In the genomic region with DNA sequence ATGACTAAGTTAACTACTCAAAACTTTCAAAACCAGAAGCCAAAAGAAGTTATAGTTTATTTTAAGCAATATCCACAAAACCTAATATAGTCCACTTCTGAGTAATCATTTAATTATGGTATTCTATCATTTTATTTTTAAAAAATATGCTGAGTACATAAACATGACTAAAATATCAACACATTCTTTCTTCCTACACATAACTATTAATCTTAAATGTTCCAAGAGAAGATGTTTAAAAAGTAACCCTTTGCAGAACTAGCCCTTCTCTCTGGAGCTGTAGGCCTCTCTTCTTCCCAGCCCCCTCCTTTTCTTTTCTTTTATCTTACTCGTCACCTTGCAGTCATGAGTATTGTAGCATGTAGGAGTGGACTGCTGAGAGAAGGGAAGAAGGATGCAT, we compare ENCODE assay signal across 14 cellular contexts.
DNase-seq lines count a peak whose midpoint lies in the region; ATAC-seq and TF ChIP-seq lines count a peak whose summit lies in the region.
"Had no signal": no experiment of that assay in that cellular context is flagged by ENCODE, and none has a peak within 500 bp of the region (broad histone marks: within the 10 kb centered on the region; RNA-seq: fewer than 3 reads in every experiment).

No MANE protein-coding gene starts in this region.

- H3K9me3 ChIP-seq in GM23248 (ENCODE audit: low read depth) (no peaks in the 10 kb centered on the region), fibroblast of lung (ENCODE audit: control insufficient read depth, insufficient read depth, low read depth, low read length) (no peaks in the 10 kb centered on the region), neuronal stem cell (replicated peaks in 1 of 2; ENCODE audit: control insufficient read depth in 2 of 2, insufficient read depth in 1 of 2, low read depth in 1 of 2, low read length in 2 of 2) (no peaks in the 10 kb centered on the region)
- H3K9me3 ChIP-seq: BLaER1 had no signal

- no peak for TF ChIP-seq CTCF in fibroblast of lung (conservative IDR thresholded peaks at IDR 0.05 in 1 of 2, IDR thresholded peaks at IDR 0.05 in 1 of 2; ENCODE audit: low read depth in 1 of 2, low read length in 2 of 2)

- ATAC-seq in GM19324 (IDR thresholded peaks at IDR 0.05; ENCODE audit: low FRiP score, unreplicated experiment), result no peak
- ATAC-seq: GM12878 had no signal

- no peaks in the 10 kb centered on the region for H3K79me2 ChIP-seq in GM23248 (ENCODE audit: insufficient read depth)
- H3K79me2 ChIP-seq in fibroblast of lung (ENCODE audit: control insufficient read depth, insufficient read depth, low read length), result no peaks in the 10 kb centered on the region

- DNase-seq in GM23248 (peak; percentile 3), fibroblast of lung (ENCODE audit: low read depth in 2 of 2) (peak in 1 of 2 donors; percentile 60), neuronal stem cell (ENCODE audit: low spot score) (no peak), globus pallidus (ENCODE audit: low spot score) (no peak), dermis blood vessel endothelial cell (no peak)
- no peak for DNase-seq in effector CD4-positive, alpha-beta T cell
- DNase-seq: MV-4-11, NCI-H1436, NCI-H2081, NCI-H524, SIG-M5 had no signal

- H3K36me3 ChIP-seq in GM23248 (ENCODE audit: low read depth) (no peaks in the 10 kb centered on the region), fibroblast of lung (ENCODE audit: control insufficient read depth, insufficient read depth, low read length) (no peaks in the 10 kb centered on the region), neuronal stem cell (replicated peaks in 1 of 2; ENCODE audit: control insufficient read depth in 2 of 2, insufficient read depth in 2 of 2, low read length in 2 of 2) (no peaks in the 10 kb centered on the region)
- H3K36me3 ChIP-seq: BLaER1 had no signal

- H3K23ac ChIP-seq in neuronal stem cell (ENCODE audit: low read depth, low read length, poor library complexity), result no peak overlapping the region

- no peak overlapping the region for H2BK12ac ChIP-seq in neuronal stem cell (ENCODE audit: low read length)

- H4K91ac ChIP-seq in neuronal stem cell (ENCODE audit: low read depth, low read length, poor library complexity), result no peak overlapping the region

- no peak overlapping the region for H2BK5ac ChIP-seq in neuronal stem cell (ENCODE audit: low read length)

- in situ Hi-C loops in GM23248 (cut with MboI), result no loop called here

- H3K27ac ChIP-seq in GM23248 (no peak overlapping the region), fibroblast of lung (ENCODE audit: insufficient read depth, low read length) (no peak overlapping the region), neuronal stem cell (replicated peaks; ENCODE audit: low read length) (no peak overlapping the region)
- H3K27ac ChIP-seq: BLaER1 had no signal

- WGBS in GM23248 (ENCODE audit: low coverage in 1 of 2, low lambda C conversion rate in 2 of 2, missing lambda C conversion rate in 2 of 2), 2 experiments, result 0 to 4% methylated on average over 1 of the region's 1 CpG
- no CpG with 5 or more reads among the region's 1 CpG for WGBS in neuronal stem cell (ENCODE audit: extremely low coverage in 2 of 2, insufficient read length in 2 of 2, insufficient replicate concordance in 1 of 2), 2 donors

- H3K18ac ChIP-seq in neuronal stem cell (ENCODE audit: low read length), result no peak overlapping the region

- no peaks in the 10 kb centered on the region for H3K27me3 ChIP-seq in GM23248 (replicated peaks; ENCODE audit: insufficient read depth)
- no peaks in the 10 kb centered on the region for H3K27me3 ChIP-seq in fibroblast of lung (ENCODE audit: control insufficient read depth, insufficient read depth, low read length)
- H3K27me3 ChIP-seq in neuronal stem cell (ENCODE audit: control insufficient read depth in 3 of 3, insufficient read depth in 3 of 3, low read depth in 1 of 3, low read length in 3 of 3), result no peaks in the 10 kb centered on the region
- H3K27me3 ChIP-seq: BLaER1 had no signal

- H3K9ac ChIP-seq in GM23248 (no peak overlapping the region), fibroblast of lung (ENCODE audit: insufficient read depth, low read length) (no peak overlapping the region), neuronal stem cell (ENCODE audit: low read depth, low read length, poor library complexity) (no peak overlapping the region)
- H3K9ac ChIP-seq: BLaER1 had no signal

- no peak overlapping the region for H3K14ac ChIP-seq in neuronal stem cell (ENCODE audit: low read length)

- H3K79me1 ChIP-seq in neuronal stem cell (ENCODE audit: low read depth, low read length), result no peaks in the 10 kb centered on the region

- H4K20me1 ChIP-seq in GM23248 (ENCODE audit: insufficient read depth) (no peaks in the 10 kb centered on the region), fibroblast of lung (ENCODE audit: control insufficient read depth, extremely low read depth, insufficient read depth, low read length) (no peaks in the 10 kb centered on the region)
- H4K20me1 ChIP-seq: BLaER1 had no signal

- no peak overlapping the region for H3K4ac ChIP-seq in neuronal stem cell (ENCODE audit: low read length)

- no peak overlapping the region for H2AK5ac ChIP-seq in neuronal stem cell (ENCODE audit: low read depth, low read length)

- no peak overlapping the region for H3K4me2 ChIP-seq in GM23248 (ENCODE audit: unreplicated experiment)
- H3K4me2 ChIP-seq in fibroblast of lung (ENCODE audit: extremely low read depth, insufficient read depth, low read length), result peak overlapping the region; percentile 30
- H3K4me2 ChIP-seq in neuronal stem cell (ENCODE audit: insufficient read depth, low read length, poor library complexity, severe bottlenecking), result no peak overlapping the region
- H3K4me2 ChIP-seq: BLaER1 had no signal

- H2AFZ ChIP-seq in GM23248 (no peak overlapping the region), fibroblast of lung (ENCODE audit: low read length) (no peak overlapping the region), neuronal stem cell (ENCODE audit: low read length) (peak overlapping the region; percentile 7)

- 0 out of 2 replicates have a peak, but pooled peaks cover 5% of the 10 kb centered on the region for H3K9me2 ChIP-seq in GM23248 (ENCODE audit: insufficient read depth)

- H3K4me1 ChIP-seq in GM23248 (ENCODE audit: insufficient read depth) (no peaks in the 10 kb centered on the region), fibroblast of lung (ENCODE audit: control insufficient read depth, extremely low read depth, insufficient read depth, low read length) (no peaks in the 10 kb centered on the region), neuronal stem cell (ENCODE audit: control insufficient read depth in 2 of 2, insufficient read depth in 1 of 2, low read depth in 1 of 2, low read length in 2 of 2) (peaks cover 2 to 6% of the 10 kb centered on the region in 2 donors)
- H3K4me1 ChIP-seq: BLaER1 had no signal

- no peak overlapping the region for H2BK120ac ChIP-seq in neuronal stem cell (ENCODE audit: low read depth, low read length)

- no peak overlapping the region for H2BK15ac ChIP-seq in neuronal stem cell (ENCODE audit: low read length)

- no peaks in the 10 kb centered on the region for H3F3A ChIP-seq in GM23248 (ENCODE audit: insufficient read depth)

- H3K4me3 ChIP-seq in GM23248 (no peak overlapping the region), fibroblast of lung (replicated peaks in 1 of 4; ENCODE audit: control extremely low read depth in 1 of 4, insufficient read depth in 1 of 4, low read depth in 3 of 4, low read length in 4 of 4) (no peak overlapping the region), neuronal stem cell (ENCODE audit: low read length in 2 of 2) (no peak overlapping the region)
- H3K4me3 ChIP-seq: BLaER1, GM12878 had no signal

- H4K8ac ChIP-seq in neuronal stem cell (ENCODE audit: low read depth, low read length), result no peak overlapping the region
